Comparison of ENCODE assay signal across 21 cellular contexts in the genomic region with DNA sequence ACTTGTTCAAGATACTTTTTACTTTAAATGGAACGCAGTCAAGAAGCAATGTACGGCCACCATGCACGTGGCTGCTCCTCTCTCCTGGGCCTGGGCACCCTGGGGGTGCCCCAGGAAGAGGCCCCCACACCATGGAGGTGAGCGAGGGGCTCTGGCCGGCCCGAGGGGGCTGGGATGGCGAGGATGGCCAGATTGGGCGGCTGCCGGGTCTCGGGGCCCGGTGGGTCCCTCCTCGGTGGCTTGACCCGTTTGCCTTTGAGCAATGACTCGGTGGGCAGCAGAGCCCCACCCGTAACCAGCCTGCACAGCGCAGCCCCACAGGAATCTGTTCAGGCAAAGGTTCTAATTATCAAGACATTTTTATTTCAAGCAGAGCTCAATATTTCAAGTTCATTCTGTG.
A peak's percentile ranks its signal among the peaks of the same experiment; 100 is the strongest.
DNase-seq lines count a peak whose midpoint lies in the region; ATAC-seq and TF ChIP-seq lines count a peak whose summit lies in the region.
"Had no signal": no experiment of that assay in that cellular context is flagged by ENCODE, and none has a peak within 500 bp of the region (broad histone marks: within the 10 kb centered on the region; RNA-seq: fewer than 3 reads in every experiment).

No MANE protein-coding gene starts in this region.

- H3K23me2 ChIP-seq in H9 (ENCODE audit: insufficient read length, low read depth, low read length, poor library complexity, severe bottlenecking), result peaks cover 3% of the 10 kb centered on the region

- H3K36me3 Mint-ChIP-seq in activated T-cell treated with anti-CD3 and anti-CD28 coated beads, Interleukin-2, amount 50 U/mL, for 4 hours (ENCODE audit: insufficient read depth), result peaks cover 9% of the 10 kb centered on the region
- no peaks in the 10 kb centered on the region for H3K36me3 Mint-ChIP-seq in H9 (ENCODE audit: insufficient read depth in 1 of 3, low read depth in 3 of 3)

- H3K4me2 ChIP-seq in H9 (ENCODE audit: insufficient read depth, insufficient read length, low read length) (no peak overlapping the region), PC-9 (no peak overlapping the region)
- H3K4me2 ChIP-seq: SK-N-SH had no signal

- no peak overlapping the region for H2BK120ac ChIP-seq in H9 (ENCODE audit: low read depth, low read length, poor library complexity, severe bottlenecking)

- no peak overlapping the region for H3K4ac ChIP-seq in H9 (ENCODE audit: low read depth, low read length)

- DNase-seq in activated T-cell treated with anti-CD3 and anti-CD28 coated beads, Interleukin-2, amount 50 U/mL, for 4 hours, result peak; percentile 1
- no peak for DNase-seq in activated T-cell treated with anti-CD3 and anti-CD28 coated beads, Interleukin-2, amount 50 U/mL, for 48 hours
- peak; percentile 21 for DNase-seq in H9
- peak; percentile 78 for DNase-seq in mesenteric fat pad (ENCODE audit: low spot score)
- peak; percentile 27 to 63 for DNase-seq in suprapubic skin (ENCODE audit: low spot score in 2 of 2)
- DNase-seq in PC-9, result no peak
- no peak for DNase-seq in SHP77 treated with DMSO at 0.1 percent for 48 hours (lab: John Stamatoyannopoulos, UW)
- DNase-seq: AML-193, DMS53, GDM1, Kasumi-1, NCI-H1417 treated with DMSO at 0.1 percent for 48 hours, NCI-H187, NCI-H2107, NCI-H446 treated with DMSO at 0.1 percent for 48 hours, NCI-H526 treated with DMSO at 0.1 percent for 48 hours, OCI-M1, SIG-M5, SK-N-SH had no signal

- no peak overlapping the region for H2AK5ac ChIP-seq in H9 (ENCODE audit: insufficient read length, low read length)

- no peak overlapping the region for H3K56ac ChIP-seq in H9 (ENCODE audit: insufficient read length, low read depth, low read length)

- H3K4me1 ChIP-seq in H9 (ENCODE audit: insufficient read depth, low read length), result no peaks in the 10 kb centered on the region; the same call in 1 of the 2 replicates
- no peaks in the 10 kb centered on the region for H3K4me1 ChIP-seq in suprapubic skin
- no peaks in the 10 kb centered on the region for H3K4me1 ChIP-seq in PC-9 (replicated peaks; ENCODE audit: insufficient read depth)

- no peak overlapping the region for H2AFZ ChIP-seq in H9 (ENCODE audit: low read length)
- no peak overlapping the region for H2AFZ ChIP-seq in PC-9

- POLR2A ChIA-PET in PC-9 (lab: Charles Lee; ENCODE audit: unreplicated experiment), result no interaction called here

- intact Hi-C loops in PC-9 (cut with micrococcal nuclease; ENCODE audit: unreplicated experiment), result no loop called here

- no peak overlapping the region for H3K4me3 Mint-ChIP-seq in activated T-cell treated with anti-CD3 and anti-CD28 coated beads, Interleukin-2, amount 50 U/mL, for 4 hours
- H3K4me3 Mint-ChIP-seq in H9, result no peak overlapping the region
- H3K4me3 Mint-ChIP-seq: CD14-positive monocyte had no signal

- no peak overlapping the region for H3K27ac ChIP-seq in H9 (ENCODE audit: insufficient read length, low read depth, low read length)
- H3K27ac ChIP-seq in suprapubic skin, result no peak overlapping the region
- H3K27ac ChIP-seq in PC-9, result no peak overlapping the region

- no peaks in the 10 kb centered on the region for H3K9me2 ChIP-seq in PC-9 (ENCODE audit: insufficient read depth)
- H3K9me2 ChIP-seq: SK-N-SH had no signal

- CTCF ChIA-PET in PC-9 (lab: Charles Lee), result no interaction called here

- no peaks in the 10 kb centered on the region for H4K20me1 ChIP-seq in H9 (ENCODE audit: control insufficient read depth, insufficient read depth, insufficient read length)
- H4K20me1 ChIP-seq in PC-9 (ENCODE audit: insufficient read depth), result peaks cover under 1% of the 10 kb centered on the region; the same call in 1 of the 2 replicates

- no peak overlapping the region for H3K27ac Mint-ChIP-seq in H9
- H3K27ac Mint-ChIP-seq: CD14-positive monocyte had no signal

- TF ChIP-seq CTCF in H9 (conservative IDR thresholded peaks at IDR 0.05) (no peak), suprapubic skin (IDR thresholded peaks at IDR 0.05) (no peak), PC-9 (conservative IDR thresholded peaks at IDR 0.05) (no peak)

- no peak overlapping the region for H3K18ac ChIP-seq in H9 (ENCODE audit: insufficient read length, low read depth, low read length)

- no peak overlapping the region for H2BK20ac ChIP-seq in H9 (ENCODE audit: low read depth, low read length, poor library complexity, severe bottlenecking)

- H3K27me3 Mint-ChIP-seq in activated T-cell treated with anti-CD3 and anti-CD28 coated beads, Interleukin-2, amount 50 U/mL, for 4 hours (ENCODE audit: low read depth), result no peaks in the 10 kb centered on the region
- peaks cover 13% of the 10 kb centered on the region for H3K27me3 Mint-ChIP-seq in H9 (ENCODE audit: low read depth)

- H2BK15ac ChIP-seq in H9 (ENCODE audit: low read depth, low read length), result no peak overlapping the region

- H3T11ph ChIP-seq in H9 (ENCODE audit: low read length), result no peak overlapping the region

- H3K36me3 ChIP-seq in suprapubic skin, result no peaks in the 10 kb centered on the region
- H3K36me3 ChIP-seq in PC-9 (ENCODE audit: low read depth), result no peaks in the 10 kb centered on the region

- H3K27me3 ChIP-seq in H9 (ENCODE audit: insufficient read depth, low read length) (no peaks in the 10 kb centered on the region), suprapubic skin (peaks cover 56% of the 10 kb centered on the region), PC-9 (ENCODE audit: insufficient read depth, low read depth) (peaks cover 99% of the 10 kb centered on the region)

- H4K8ac ChIP-seq in H9 (replicated peaks; ENCODE audit: insufficient read length, low read depth, low read length), result no peak overlapping the region

- no peak for TF ChIP-seq POLR2A in suprapubic skin (IDR thresholded peaks at IDR 0.05)

- no peaks in the 10 kb centered on the region for H3K9me3 Mint-ChIP-seq in activated T-cell treated with anti-CD3 and anti-CD28 coated beads, Interleukin-2, amount 50 U/mL, for 4 hours
- no peaks in the 10 kb centered on the region for H3K9me3 Mint-ChIP-seq in H9

- WGBS in H9 (ENCODE audit: extremely low coverage, insufficient read length, low lambda C conversion rate), result no CpG with 5 or more reads among the region's 16 CpGs
- 85% methylated on average over 9 of the region's 16 CpGs for WGBS in suprapubic skin

- no peaks in the 10 kb centered on the region for H3K79me1 ChIP-seq in H9 (ENCODE audit: insufficient read depth, low read depth, low read length, poor library complexity, severe bottlenecking)

- H3K79me2 ChIP-seq in H9 (ENCODE audit: insufficient read depth, low read length) (no peaks in the 10 kb centered on the region), PC-9 (ENCODE audit: low read depth) (peaks cover 5% of the 10 kb centered on the region; the same call in 1 of the 2 replicates)

- H4K91ac ChIP-seq in H9 (ENCODE audit: insufficient read length, low read depth, low read length), result no peak overlapping the region

- no peaks in the 10 kb centered on the region for H3F3A ChIP-seq in PC-9 (ENCODE audit: insufficient read depth, low read depth)

- no peak overlapping the region for H2BK5ac ChIP-seq in H9 (ENCODE audit: insufficient read length, low read length)

- no peak overlapping the region for H3K14ac ChIP-seq in H9 (ENCODE audit: insufficient read depth, low read length)

- no peak overlapping the region for H2BK12ac ChIP-seq in H9 (ENCODE audit: insufficient read length, low read depth, low read length)

- no peak overlapping the region for H3K4me3 ChIP-seq in suprapubic skin
- H3K4me3 ChIP-seq in PC-9, result no peak overlapping the region

- ATAC-seq in activated T-cell treated with anti-CD3 and anti-CD28 coated beads, Interleukin-2, amount 50 U/mL, for 4 hours, result no peak
- no peak for ATAC-seq in HG03460 (IDR thresholded peaks at IDR 0.05; ENCODE audit: unreplicated experiment)

- H3K9ac ChIP-seq in H9 (ENCODE audit: extremely low read depth, insufficient read length, low read length), result no peak overlapping the region
- H3K9ac ChIP-seq: SK-N-SH had no signal

- no TSS peak for BruUV-seq in PC-9 (replicated peaks; lab: Mats Ljungman, UMichigan)

- TF ChIP-seq EP300 in suprapubic skin (IDR thresholded peaks at IDR 0.05), result no peak

- H3K9me3 ChIP-seq in H9 (ENCODE audit: control insufficient read depth, low read depth, low read length) (no peaks in the 10 kb centered on the region), suprapubic skin (no peaks in the 10 kb centered on the region), PC-9 (ENCODE audit: insufficient read depth, low read depth) (no peaks in the 10 kb centered on the region)
- H3K9me3 ChIP-seq: SK-N-SH had no signal

- no peak overlapping the region for H4K5ac ChIP-seq in H9 (ENCODE audit: insufficient read length, low read depth, low read length)

- H3K23ac ChIP-seq in H9 (ENCODE audit: insufficient read length, low read depth, low read length), result no peak overlapping the region

- H3K4me1 Mint-ChIP-seq in activated T-cell treated with anti-CD3 and anti-CD28 coated beads, Interleukin-2, amount 50 U/mL, for 4 hours (ENCODE audit: low read depth), result peaks cover 20% of the 10 kb centered on the region
- H3K4me1 Mint-ChIP-seq in H9, result peaks cover 13 to 29% of the 10 kb centered on the region in 2 experiments

Comparison
In these comparisons a context has a peak if more than half of its experiments do, and no peak if none do; other contexts are left out.
1. DNase-seq: peak in activated T-cell treated with anti-CD3 and anti-CD28 coated beads, Interleukin-2, amount 50 U/mL, for 4 hours (single experiment), H9 (single experiment), mesenteric fat pad (single experiment) and suprapubic skin (2 of 2); none in activated T-cell treated with anti-CD3 and anti-CD28 coated beads, Interleukin-2, amount 50 U/mL, for 48 hours (0 of 2), PC-9 (0 of 2) and SHP77 treated with DMSO at 0.1 percent for 48 hours (single experiment).